ENCODE assay signal across 13 cellular contexts in genomic region chr9:69379250-69379982, GRCh38.
DNase-seq lines count a peak whose midpoint lies in the region; ATAC-seq lines count a peak whose summit lies in the region.
"Had no signal": no experiment of that assay in that cellular context is flagged by ENCODE, and none has a peak within 500 bp of the region (broad histone marks: within the 10 kb centered on the region; RNA-seq: fewer than 3 reads in every experiment).

No MANE protein-coding gene starts in this region.

- no peaks in the 10 kb centered on the region for H3K9me3 Mint-ChIP-seq in stimulated activated memory B cell treated with anti-CD40 and anti-IgM and Interleukin-4, amounts not matched to agents 10 μg/mL and 1 μg/mL and 100 μg/mL, for 72 hours

- no peak overlapping the region for H3K4me3 Mint-ChIP-seq in stimulated activated memory B cell treated with anti-CD40 and anti-IgM and Interleukin-4, amounts not matched to agents 10 μg/mL and 1 μg/mL and 100 μg/mL, for 72 hours

- peaks cover 14% of the 10 kb centered on the region for H3K27me3 Mint-ChIP-seq in stimulated activated memory B cell treated with anti-CD40 and anti-IgM and Interleukin-4, amounts not matched to agents 10 μg/mL and 1 μg/mL and 100 μg/mL, for 72 hours

- no peaks in the 10 kb centered on the region for H3K4me1 Mint-ChIP-seq in stimulated activated memory B cell treated with anti-CD40 and anti-IgM and Interleukin-4, amounts not matched to agents 10 μg/mL and 1 μg/mL and 100 μg/mL, for 72 hours

- DNase-seq in GM03348 (ENCODE audit: low spot score) = peak; percentile 64
- DNase-seq in T1000 (lab: John Stamatoyannopoulos, UW) = peak; percentile 16
- peak; percentile 64 for DNase-seq in glomerular visceral epithelial cell (ENCODE audit: extremely low spot score)
- DNase-seq in pons (ENCODE audit: low spot score) = peak; percentile 11
- no peak for DNase-seq in hippocampal formation (lab: John Stamatoyannopoulos, UW)
- DNase-seq in C1 segment of cervical spinal cord (lab: John Stamatoyannopoulos, UW) = no peak
- DNase-seq: activated CD8-positive, alpha-beta memory T cell treated with anti-CD3 and anti-CD28 coated beads, Interleukin-2, amount 50 U/mL, for 48 hours; NCI-H526 treated with DMSO at 0.1 percent for 48 hours; T-helper 1 cell; transverse colon had no signal

- no peak overlapping the region for H3K27ac Mint-ChIP-seq in stimulated activated memory B cell treated with anti-CD40 and anti-IgM and Interleukin-4, amounts not matched to agents 10 μg/mL and 1 μg/mL and 100 μg/mL, for 72 hours

- ATAC-seq in GM19351 (IDR thresholded peaks at IDR 0.05; ENCODE audit: unreplicated experiment) = no peak
- ATAC-seq in stimulated activated memory B cell treated with anti-CD40 and anti-IgM and Interleukin-4, amounts not matched to agents 10 μg/mL and 1 μg/mL and 100 μg/mL, for 72 hours = no peak
- ATAC-seq: K562 had no signal

- H3K36me3 Mint-ChIP-seq in stimulated activated memory B cell treated with anti-CD40 and anti-IgM and Interleukin-4, amounts not matched to agents 10 μg/mL and 1 μg/mL and 100 μg/mL, for 72 hours = no peaks in the 10 kb centered on the region

Comparison
In these comparisons a context has a peak if more than half of its experiments do, and no peak if none do; other contexts are left out.
1. DNase-seq: peak in GM03348 (single experiment), T1000 (single experiment), glomerular visceral epithelial cell (single experiment) and pons (single experiment); none in hippocampal formation (0 of 2) and C1 segment of cervical spinal cord (0 of 14).